19 cellular contexts compared by ENCODE assay signal in the genomic region with DNA sequence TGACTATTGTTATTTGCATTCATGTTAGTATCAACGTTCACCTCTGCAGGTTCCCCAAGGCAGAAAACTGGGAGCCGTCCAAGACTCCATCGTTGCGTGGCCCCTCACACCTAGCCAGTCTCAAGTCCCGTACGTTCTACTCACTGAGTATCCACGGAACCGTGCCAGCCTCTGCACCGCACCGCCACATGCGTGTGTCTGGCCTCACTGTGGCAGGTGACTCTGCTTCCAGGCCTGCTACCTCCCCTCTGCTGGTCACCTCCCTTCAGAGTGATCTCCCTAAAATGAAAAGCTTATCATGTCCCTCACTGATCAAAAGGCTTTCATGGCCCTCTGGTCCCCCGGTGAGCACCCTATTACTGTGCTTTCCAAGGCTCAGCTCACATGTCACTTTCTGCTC.
"Had no signal": no experiment of that assay in that cellular context is flagged by ENCODE, and none has a peak within 500 bp of the region (broad histone marks: within the 10 kb centered on the region; RNA-seq: fewer than 3 reads in every experiment).

No MANE protein-coding gene starts in this region.

- H3K4me3 ChIP-seq: esophagus squamous epithelium, gastroesophageal sphincter, lung, right atrium auricular region, upper lobe of left lung, uterus had no signal

- ATAC-seq: effector memory CD8-positive, alpha-beta T cell; gastroesophageal sphincter; left cardiac atrium; left ventricle myocardium superior had no signal

- H3K9me3 ChIP-seq: esophagus squamous epithelium, gastroesophageal sphincter, neutrophil, right atrium auricular region, upper lobe of left lung, uterus had no signal

- H3K4me1 ChIP-seq: esophagus squamous epithelium, gastroesophageal sphincter, right atrium auricular region, upper lobe of left lung, uterus had no signal

- H3K27ac ChIP-seq: esophagus squamous epithelium, gastroesophageal sphincter, neutrophil, right atrium auricular region, upper lobe of left lung, uterus had no signal

- H3K36me3 ChIP-seq: esophagus squamous epithelium, gastroesophageal sphincter, neutrophil, right atrium auricular region, upper lobe of left lung, uterus had no signal

- H3K27me3 ChIP-seq: esophagus squamous epithelium, gastroesophageal sphincter, right atrium auricular region, upper lobe of left lung, uterus had no signal

- DNase-seq: effector memory CD8-positive, alpha-beta T cell; esophagus squamous epithelium; foreskin fibroblast; glutamatergic neuron; immature natural killer cell; kidney; left cardiac atrium; left ventricle myocardium superior; mesenchymal stem cell; naive B cell; small intestine; stimulated activated CD4-positive, alpha-beta T cell treated with anti-CD3 and anti-CD28 coated beads, Interleukin-2, amount 100 ng/mL, for 48 hours; stimulated activated naive CD4-positive, alpha-beta T cell treated with Interleukin-2 at 50 U/mL for 16 hours; upper lobe of left lung; uterus had no signal
